ENCODE assay signal across 1 cellular context in the genomic region with DNA sequence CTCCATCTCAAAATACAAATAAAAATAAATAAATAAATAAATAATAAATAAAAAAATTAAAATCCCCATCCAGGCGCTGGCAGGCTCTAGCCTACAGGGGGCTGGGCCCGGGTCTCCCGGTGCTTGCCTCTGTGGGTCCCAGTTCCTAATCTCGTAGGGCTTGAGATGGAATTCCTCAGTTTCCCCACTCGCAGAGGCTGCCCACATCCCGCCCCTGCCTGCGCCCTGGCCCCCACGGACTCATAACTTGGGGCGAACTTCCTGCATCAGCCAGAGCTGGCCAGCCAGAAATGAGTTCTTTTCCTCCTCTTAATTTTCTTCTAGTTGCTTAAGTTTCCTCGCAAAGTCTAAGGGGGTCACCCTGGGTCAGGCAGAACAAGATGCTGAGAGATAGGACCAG.
TF ChIP-seq lines count a peak whose summit lies in the region.

No MANE protein-coding gene starts in this region.

TF ChIP-seq in WTC11, 78 proteins besides CTCF, POLR2A, EP300 and RAD21:
- TF ChIP-seq HMGA2 (CRISPR knock-in tag; IDR thresholded peaks at IDR 0.05) (0 out of 2 replicates have a peak, but pooled peaks have one; percentile 26), SMAD3 (CRISPR knock-in tag; IDR thresholded peaks at IDR 0.05; ENCODE audit: borderline replicate concordance) (no peak), ZNF671 (CRISPR knock-in tag; IDR thresholded peaks at IDR 0.05) (no peak)
- TF ChIP-seq, protein P1, sequence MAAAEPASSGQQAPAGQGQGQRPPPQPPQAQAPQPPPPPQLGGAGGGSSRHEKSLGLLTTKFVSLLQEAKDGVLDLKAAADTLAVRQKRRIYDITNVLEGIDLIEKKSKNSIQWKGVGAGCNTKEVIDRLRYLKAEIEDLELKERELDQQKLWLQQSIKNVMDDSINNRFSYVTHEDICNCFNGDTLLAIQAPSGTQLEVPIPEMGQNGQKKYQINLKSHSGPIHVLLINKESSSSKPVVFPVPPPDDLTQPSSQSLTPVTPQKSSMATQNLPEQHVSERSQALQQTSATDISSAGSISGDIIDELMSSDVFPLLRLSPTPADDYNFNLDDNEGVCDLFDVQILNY (CRISPR knock-in tag; IDR thresholded peaks at IDR 0.05), result no peak
- TF ChIP-seq, protein P2, sequence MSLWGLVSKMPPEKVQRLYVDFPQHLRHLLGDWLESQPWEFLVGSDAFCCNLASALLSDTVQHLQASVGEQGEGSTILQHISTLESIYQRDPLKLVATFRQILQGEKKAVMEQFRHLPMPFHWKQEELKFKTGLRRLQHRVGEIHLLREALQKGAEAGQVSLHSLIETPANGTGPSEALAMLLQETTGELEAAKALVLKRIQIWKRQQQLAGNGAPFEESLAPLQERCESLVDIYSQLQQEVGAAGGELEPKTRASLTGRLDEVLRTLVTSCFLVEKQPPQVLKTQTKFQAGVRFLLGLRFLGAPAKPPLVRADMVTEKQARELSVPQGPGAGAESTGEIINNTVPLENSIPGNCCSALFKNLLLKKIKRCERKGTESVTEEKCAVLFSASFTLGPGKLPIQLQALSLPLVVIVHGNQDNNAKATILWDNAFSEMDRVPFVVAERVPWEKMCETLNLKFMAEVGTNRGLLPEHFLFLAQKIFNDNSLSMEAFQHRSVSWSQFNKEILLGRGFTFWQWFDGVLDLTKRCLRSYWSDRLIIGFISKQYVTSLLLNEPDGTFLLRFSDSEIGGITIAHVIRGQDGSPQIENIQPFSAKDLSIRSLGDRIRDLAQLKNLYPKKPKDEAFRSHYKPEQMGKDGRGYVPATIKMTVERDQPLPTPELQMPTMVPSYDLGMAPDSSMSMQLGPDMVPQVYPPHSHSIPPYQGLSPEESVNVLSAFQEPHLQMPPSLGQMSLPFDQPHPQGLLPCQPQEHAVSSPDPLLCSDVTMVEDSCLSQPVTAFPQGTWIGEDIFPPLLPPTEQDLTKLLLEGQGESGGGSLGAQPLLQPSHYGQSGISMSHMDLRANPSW (CRISPR knock-in tag; conservative IDR thresholded peaks at IDR 0.05; ENCODE audit: low read depth), result no peak
